ENCODE assay signal across 1 cellular context in the genomic region with DNA sequence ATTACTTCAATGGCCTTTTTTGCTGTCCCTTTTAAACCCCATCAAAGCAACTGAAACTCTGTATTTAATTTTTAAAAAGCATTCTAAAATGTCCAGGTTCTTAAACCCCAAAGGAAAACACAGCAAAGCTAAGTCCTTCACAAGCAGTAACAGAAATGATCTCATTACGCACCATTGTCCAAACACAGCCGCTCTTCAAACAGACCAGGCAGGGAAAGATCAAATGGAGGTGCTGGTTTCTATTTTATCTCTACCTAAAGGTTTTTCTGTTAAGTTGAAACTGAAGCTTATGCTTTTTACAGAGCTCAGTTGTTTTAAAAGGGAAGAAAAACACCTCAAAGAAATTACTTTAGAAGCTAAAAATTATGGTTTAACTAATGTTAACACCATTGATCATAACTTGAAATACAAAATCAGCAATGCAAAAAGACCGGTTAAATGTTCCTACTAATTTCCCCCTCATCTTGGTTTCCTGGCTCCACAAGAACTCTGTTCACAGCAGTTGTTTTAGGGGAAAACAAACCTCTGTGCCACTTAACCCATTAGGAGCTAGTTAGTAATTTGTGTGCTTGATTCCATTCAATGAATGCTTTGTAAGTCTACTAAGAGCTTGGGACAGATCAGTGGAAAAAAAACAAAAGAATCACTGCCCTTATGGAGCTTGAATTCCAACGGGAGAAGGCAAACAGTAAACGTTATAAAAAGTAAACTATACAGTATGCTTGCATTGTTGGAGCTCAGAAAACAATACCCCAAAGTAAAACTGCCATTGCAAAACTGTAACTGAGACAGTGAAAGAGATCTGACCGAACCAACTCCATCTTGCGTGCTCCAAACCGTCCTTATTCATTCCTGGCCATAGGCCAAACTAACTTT.
TF ChIP-seq lines count a peak whose summit lies in the region.

No MANE protein-coding gene starts in this region.

TF ChIP-seq in K562, 482 proteins besides CTCF, POLR2A, EP300 and RAD21 (continued from another document and continues in another):
- TF ChIP-seq, protein P1, sequence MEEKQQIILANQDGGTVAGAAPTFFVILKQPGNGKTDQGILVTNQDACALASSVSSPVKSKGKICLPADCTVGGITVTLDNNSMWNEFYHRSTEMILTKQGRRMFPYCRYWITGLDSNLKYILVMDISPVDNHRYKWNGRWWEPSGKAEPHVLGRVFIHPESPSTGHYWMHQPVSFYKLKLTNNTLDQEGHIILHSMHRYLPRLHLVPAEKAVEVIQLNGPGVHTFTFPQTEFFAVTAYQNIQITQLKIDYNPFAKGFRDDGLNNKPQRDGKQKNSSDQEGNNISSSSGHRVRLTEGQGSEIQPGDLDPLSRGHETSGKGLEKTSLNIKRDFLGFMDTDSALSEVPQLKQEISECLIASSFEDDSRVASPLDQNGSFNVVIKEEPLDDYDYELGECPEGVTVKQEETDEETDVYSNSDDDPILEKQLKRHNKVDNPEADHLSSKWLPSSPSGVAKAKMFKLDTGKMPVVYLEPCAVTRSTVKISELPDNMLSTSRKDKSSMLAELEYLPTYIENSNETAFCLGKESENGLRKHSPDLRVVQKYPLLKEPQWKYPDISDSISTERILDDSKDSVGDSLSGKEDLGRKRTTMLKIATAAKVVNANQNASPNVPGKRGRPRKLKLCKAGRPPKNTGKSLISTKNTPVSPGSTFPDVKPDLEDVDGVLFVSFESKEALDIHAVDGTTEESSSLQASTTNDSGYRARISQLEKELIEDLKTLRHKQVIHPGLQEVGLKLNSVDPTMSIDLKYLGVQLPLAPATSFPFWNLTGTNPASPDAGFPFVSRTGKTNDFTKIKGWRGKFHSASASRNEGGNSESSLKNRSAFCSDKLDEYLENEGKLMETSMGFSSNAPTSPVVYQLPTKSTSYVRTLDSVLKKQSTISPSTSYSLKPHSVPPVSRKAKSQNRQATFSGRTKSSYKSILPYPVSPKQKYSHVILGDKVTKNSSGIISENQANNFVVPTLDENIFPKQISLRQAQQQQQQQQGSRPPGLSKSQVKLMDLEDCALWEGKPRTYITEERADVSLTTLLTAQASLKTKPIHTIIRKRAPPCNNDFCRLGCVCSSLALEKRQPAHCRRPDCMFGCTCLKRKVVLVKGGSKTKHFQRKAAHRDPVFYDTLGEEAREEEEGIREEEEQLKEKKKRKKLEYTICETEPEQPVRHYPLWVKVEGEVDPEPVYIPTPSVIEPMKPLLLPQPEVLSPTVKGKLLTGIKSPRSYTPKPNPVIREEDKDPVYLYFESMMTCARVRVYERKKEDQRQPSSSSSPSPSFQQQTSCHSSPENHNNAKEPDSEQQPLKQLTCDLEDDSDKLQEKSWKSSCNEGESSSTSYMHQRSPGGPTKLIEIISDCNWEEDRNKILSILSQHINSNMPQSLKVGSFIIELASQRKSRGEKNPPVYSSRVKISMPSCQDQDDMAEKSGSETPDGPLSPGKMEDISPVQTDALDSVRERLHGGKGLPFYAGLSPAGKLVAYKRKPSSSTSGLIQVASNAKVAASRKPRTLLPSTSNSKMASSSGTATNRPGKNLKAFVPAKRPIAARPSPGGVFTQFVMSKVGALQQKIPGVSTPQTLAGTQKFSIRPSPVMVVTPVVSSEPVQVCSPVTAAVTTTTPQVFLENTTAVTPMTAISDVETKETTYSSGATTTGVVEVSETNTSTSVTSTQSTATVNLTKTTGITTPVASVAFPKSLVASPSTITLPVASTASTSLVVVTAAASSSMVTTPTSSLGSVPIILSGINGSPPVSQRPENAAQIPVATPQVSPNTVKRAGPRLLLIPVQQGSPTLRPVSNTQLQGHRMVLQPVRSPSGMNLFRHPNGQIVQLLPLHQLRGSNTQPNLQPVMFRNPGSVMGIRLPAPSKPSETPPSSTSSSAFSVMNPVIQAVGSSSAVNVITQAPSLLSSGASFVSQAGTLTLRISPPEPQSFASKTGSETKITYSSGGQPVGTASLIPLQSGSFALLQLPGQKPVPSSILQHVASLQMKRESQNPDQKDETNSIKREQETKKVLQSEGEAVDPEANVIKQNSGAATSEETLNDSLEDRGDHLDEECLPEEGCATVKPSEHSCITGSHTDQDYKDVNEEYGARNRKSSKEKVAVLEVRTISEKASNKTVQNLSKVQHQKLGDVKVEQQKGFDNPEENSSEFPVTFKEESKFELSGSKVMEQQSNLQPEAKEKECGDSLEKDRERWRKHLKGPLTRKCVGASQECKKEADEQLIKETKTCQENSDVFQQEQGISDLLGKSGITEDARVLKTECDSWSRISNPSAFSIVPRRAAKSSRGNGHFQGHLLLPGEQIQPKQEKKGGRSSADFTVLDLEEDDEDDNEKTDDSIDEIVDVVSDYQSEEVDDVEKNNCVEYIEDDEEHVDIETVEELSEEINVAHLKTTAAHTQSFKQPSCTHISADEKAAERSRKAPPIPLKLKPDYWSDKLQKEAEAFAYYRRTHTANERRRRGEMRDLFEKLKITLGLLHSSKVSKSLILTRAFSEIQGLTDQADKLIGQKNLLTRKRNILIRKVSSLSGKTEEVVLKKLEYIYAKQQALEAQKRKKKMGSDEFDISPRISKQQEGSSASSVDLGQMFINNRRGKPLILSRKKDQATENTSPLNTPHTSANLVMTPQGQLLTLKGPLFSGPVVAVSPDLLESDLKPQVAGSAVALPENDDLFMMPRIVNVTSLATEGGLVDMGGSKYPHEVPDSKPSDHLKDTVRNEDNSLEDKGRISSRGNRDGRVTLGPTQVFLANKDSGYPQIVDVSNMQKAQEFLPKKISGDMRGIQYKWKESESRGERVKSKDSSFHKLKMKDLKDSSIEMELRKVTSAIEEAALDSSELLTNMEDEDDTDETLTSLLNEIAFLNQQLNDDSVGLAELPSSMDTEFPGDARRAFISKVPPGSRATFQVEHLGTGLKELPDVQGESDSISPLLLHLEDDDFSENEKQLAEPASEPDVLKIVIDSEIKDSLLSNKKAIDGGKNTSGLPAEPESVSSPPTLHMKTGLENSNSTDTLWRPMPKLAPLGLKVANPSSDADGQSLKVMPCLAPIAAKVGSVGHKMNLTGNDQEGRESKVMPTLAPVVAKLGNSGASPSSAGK (IDR thresholded peaks at IDR 0.05): no peak
- TF ChIP-seq ZNF583 (CRISPR knock-in tag; IDR thresholded peaks at IDR 0.05) (peak; percentile 96), MEF2D (tag; conservative IDR thresholded peaks at IDR 0.05; ENCODE audit: low read depth) (peak; percentile 88), ATF4 (CRISPR knock-in tag; IDR thresholded peaks at IDR 0.05) (peak; percentile 72), TCFL5 (CRISPR knock-in tag; conservative IDR thresholded peaks at IDR 0.05) (peak; percentile 75; the same call in 1 of the 2 replicates), ZNF507 (tag; conservative IDR thresholded peaks at IDR 0.05) (peak; percentile 53), PYGO2 (tag; IDR thresholded peaks at IDR 0.05) (peak; percentile 95), POU5F1 (IDR thresholded peaks at IDR 0.05; ENCODE audit: borderline replicate concordance, low read depth, low read length, partially characterized antibody) (no peak), SRF (CRISPR knock-in tag; IDR thresholded peaks at IDR 0.05) (no peak; a peak in 1 of 4 replicates), HNRNPUL1 (IDR thresholded peaks at IDR 0.05; ENCODE audit: low read length) (no peak), RBFOX2 (IDR thresholded peaks at IDR 0.05; ENCODE audit: low read depth, low read length) (no peak), DACH1 (IDR thresholded peaks at IDR 0.05; ENCODE audit: partially characterized antibody) (no peak), ZNF445 (CRISPR knock-in tag; IDR thresholded peaks at IDR 0.05; ENCODE audit: low read depth) (no peak), MAFK (IDR thresholded peaks at IDR 0.05; ENCODE audit: low read length) (no peak), FOXA3 (CRISPR knock-in tag; conservative IDR thresholded peaks at IDR 0.05 in 1 of 2, IDR thresholded peaks at IDR 0.05 in 1 of 2) (no peak), ZNF778 (CRISPR knock-in tag; IDR thresholded peaks at IDR 0.05) (no peak), RBM15 (IDR thresholded peaks at IDR 0.05; ENCODE audit: insufficient read depth, low read length) (no peak), ZNF655 (CRISPR knock-in tag; IDR thresholded peaks at IDR 0.05) (no peak), ERF (CRISPR knock-in tag; IDR thresholded peaks at IDR 0.05) (peak; percentile 72; the same call in 1 of the 2 replicates), E2F3 (CRISPR knock-in tag; IDR thresholded peaks at IDR 0.05) (peak; percentile 60; the same call in 1 of the 2 replicates), ZNF584 (CRISPR knock-in tag; IDR thresholded peaks at IDR 0.05; ENCODE audit: low read depth) (peak; percentile 97), ETS2 (tag; IDR thresholded peaks at IDR 0.05; ENCODE audit: borderline replicate concordance, poor library complexity, severe bottlenecking) (peak; percentile 62), ZNF316 (IDR thresholded peaks at IDR 0.05) (no peak), ZNF512 (tag; IDR thresholded peaks at IDR 0.05) (no peak), POLR3A (IDR thresholded peaks at IDR 0.05; ENCODE audit: borderline replicate concordance, extremely low read depth, insufficient read depth, insufficient read length) (no peak)
- TF ChIP-seq, protein P2, sequence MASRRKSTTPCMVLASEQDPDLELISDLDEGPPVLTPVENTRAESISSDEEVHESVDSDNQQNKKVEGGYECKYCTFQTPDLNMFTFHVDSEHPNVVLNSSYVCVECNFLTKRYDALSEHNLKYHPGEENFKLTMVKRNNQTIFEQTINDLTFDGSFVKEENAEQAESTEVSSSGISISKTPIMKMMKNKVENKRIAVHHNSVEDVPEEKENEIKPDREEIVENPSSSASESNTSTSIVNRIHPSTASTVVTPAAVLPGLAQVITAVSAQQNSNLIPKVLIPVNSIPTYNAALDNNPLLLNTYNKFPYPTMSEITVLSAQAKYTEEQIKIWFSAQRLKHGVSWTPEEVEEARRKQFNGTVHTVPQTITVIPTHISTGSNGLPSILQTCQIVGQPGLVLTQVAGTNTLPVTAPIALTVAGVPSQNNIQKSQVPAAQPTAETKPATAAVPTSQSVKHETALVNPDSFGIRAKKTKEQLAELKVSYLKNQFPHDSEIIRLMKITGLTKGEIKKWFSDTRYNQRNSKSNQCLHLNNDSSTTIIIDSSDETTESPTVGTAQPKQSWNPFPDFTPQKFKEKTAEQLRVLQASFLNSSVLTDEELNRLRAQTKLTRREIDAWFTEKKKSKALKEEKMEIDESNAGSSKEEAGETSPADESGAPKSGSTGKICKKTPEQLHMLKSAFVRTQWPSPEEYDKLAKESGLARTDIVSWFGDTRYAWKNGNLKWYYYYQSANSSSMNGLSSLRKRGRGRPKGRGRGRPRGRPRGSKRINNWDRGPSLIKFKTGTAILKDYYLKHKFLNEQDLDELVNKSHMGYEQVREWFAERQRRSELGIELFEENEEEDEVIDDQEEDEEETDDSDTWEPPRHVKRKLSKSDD (conservative IDR thresholded peaks at IDR 0.05; ENCODE audit: low read length): no peak
- TF ChIP-seq, protein P3, sequence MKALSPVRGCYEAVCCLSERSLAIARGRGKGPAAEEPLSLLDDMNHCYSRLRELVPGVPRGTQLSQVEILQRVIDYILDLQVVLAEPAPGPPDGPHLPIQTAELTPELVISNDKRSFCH (CRISPR knock-in tag; IDR thresholded peaks at IDR 0.05): peak; percentile 80
- TF ChIP-seq, protein P3 (tag; IDR thresholded peaks at IDR 0.05): peak; percentile 90
- TF ChIP-seq, protein P4, sequence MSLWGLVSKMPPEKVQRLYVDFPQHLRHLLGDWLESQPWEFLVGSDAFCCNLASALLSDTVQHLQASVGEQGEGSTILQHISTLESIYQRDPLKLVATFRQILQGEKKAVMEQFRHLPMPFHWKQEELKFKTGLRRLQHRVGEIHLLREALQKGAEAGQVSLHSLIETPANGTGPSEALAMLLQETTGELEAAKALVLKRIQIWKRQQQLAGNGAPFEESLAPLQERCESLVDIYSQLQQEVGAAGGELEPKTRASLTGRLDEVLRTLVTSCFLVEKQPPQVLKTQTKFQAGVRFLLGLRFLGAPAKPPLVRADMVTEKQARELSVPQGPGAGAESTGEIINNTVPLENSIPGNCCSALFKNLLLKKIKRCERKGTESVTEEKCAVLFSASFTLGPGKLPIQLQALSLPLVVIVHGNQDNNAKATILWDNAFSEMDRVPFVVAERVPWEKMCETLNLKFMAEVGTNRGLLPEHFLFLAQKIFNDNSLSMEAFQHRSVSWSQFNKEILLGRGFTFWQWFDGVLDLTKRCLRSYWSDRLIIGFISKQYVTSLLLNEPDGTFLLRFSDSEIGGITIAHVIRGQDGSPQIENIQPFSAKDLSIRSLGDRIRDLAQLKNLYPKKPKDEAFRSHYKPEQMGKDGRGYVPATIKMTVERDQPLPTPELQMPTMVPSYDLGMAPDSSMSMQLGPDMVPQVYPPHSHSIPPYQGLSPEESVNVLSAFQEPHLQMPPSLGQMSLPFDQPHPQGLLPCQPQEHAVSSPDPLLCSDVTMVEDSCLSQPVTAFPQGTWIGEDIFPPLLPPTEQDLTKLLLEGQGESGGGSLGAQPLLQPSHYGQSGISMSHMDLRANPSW (CRISPR knock-in tag; IDR thresholded peaks at IDR 0.05): no peak
- TF ChIP-seq, protein P5, sequence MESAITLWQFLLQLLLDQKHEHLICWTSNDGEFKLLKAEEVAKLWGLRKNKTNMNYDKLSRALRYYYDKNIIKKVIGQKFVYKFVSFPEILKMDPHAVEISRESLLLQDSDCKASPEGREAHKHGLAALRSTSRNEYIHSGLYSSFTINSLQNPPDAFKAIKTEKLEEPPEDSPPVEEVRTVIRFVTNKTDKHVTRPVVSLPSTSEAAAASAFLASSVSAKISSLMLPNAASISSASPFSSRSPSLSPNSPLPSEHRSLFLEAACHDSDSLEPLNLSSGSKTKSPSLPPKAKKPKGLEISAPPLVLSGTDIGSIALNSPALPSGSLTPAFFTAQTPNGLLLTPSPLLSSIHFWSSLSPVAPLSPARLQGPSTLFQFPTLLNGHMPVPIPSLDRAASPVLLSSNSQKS (CRISPR knock-in tag; IDR thresholded peaks at IDR 0.05): no peak
